ENCODE assay signal across 23 cellular contexts in genomic region chr18:1438458-1438910, GRCh38.
DNase-seq lines count a peak whose midpoint lies in the region; ATAC-seq, FAIRE-seq and TF ChIP-seq lines count a peak whose summit lies in the region.
"Had no signal": no experiment of that assay in that cellular context is flagged by ENCODE, and none has a peak within 500 bp of the region (broad histone marks: within the 10 kb centered on the region; RNA-seq: fewer than 3 reads in every experiment).

No MANE protein-coding gene starts in this region.

- no peak overlapping the region for H3K4me3 ChIP-seq in K562
- H3K4me3 ChIP-seq in neural progenitor cell, result no peak overlapping the region
- H3K4me3 ChIP-seq: A549, Peyer's patch, SJSA1 had no signal

- no TSS peak for BruUV-seq in K562 (replicated peaks; lab: Mats Ljungman, UMichigan)

- H3K27me3 Mint-ChIP-seq in neural progenitor cell (ENCODE audit: insufficient read depth, low read depth), result no peaks in the 10 kb centered on the region
- H3K27me3 Mint-ChIP-seq: IgD-negative memory B cell had no signal

- POLR2A ChIA-PET in K562 (lab: Yijun Ruan, JAX), result interaction anchor here (0.6 to 1.3 kb wide), 4 partner anchors 8 to 451 kb away, joined by 3 to 5 read pairs (median 4); no protein-coding TSS in a partner anchor

- H3K4me3 Mint-ChIP-seq in neural progenitor cell, result no peak overlapping the region
- H3K4me3 Mint-ChIP-seq: H9, IgD-negative memory B cell had no signal

- no peak for FAIRE-seq in K562 (lab: Jason Lieb, UNC)
- FAIRE-seq: A549, GM19239 had no signal

- ATAC-seq in K562 (peak; percentile 87), esophagus mucosa (no peak)
- ATAC-seq: A549 had no signal

- TF ChIP-seq POLR2A in K562 (conservative IDR thresholded peaks at IDR 0.05), result no peak

- CTCF ChIA-PET in K562 (lab: Yijun Ruan, JAX; ENCODE audit: low intra/inter-chr PET ratio), result no interaction called here

- no peaks in the 10 kb centered on the region for H3K36me3 ChIP-seq in K562 (ENCODE audit: control insufficient read depth, insufficient read depth, low read length)
- no peaks in the 10 kb centered on the region for H3K36me3 ChIP-seq in neural progenitor cell
- H3K36me3 ChIP-seq: BE2C, Peyer's patch, SJSA1 had no signal

- no peaks in the 10 kb centered on the region for H3K36me3 Mint-ChIP-seq in neural progenitor cell

- H3K27me3 ChIP-seq in K562 (ENCODE audit: control insufficient read depth in 2 of 2, insufficient read depth in 2 of 2, low read length in 2 of 2), result no peaks in the 10 kb centered on the region
- no peaks in the 10 kb centered on the region for H3K27me3 ChIP-seq in neural progenitor cell
- H3K27me3 ChIP-seq: BE2C, Peyer's patch, SJSA1 had no signal

- H3K9me3 Mint-ChIP-seq in neural progenitor cell, result no peaks in the 10 kb centered on the region
- H3K9me3 Mint-ChIP-seq: H9 had no signal

- in situ Hi-C loops in K562 (cut with MboI), result no loop called here

- WGBS in K562 (ENCODE audit: insufficient coverage, low coverage, missing lambda C conversion rate), result 6% methylated on average over 8 of the region's 8 CpGs

- peak overlapping the region; percentile 1; the same call in 1 of the 2 replicates for H2AFZ ChIP-seq in K562 (ENCODE audit: low read depth, low read length)
- peak overlapping the region; percentile 0 for H2AFZ ChIP-seq in neural progenitor cell (replicated peaks)

- H3K4me1 Mint-ChIP-seq in neural progenitor cell, result no peaks in the 10 kb centered on the region
- H3K4me1 Mint-ChIP-seq: H9, IgD-negative memory B cell had no signal

- no peaks in the 10 kb centered on the region for H3K9me3 ChIP-seq in K562 (replicated peaks; ENCODE audit: control insufficient read depth, insufficient read depth, low read depth, low read length)
- no peaks in the 10 kb centered on the region for H3K9me3 ChIP-seq in neural progenitor cell (ENCODE audit: low read depth)
- H3K9me3 ChIP-seq: A549, BE2C, Peyer's patch, SJSA1 had no signal

- no peak overlapping the region for H3K27ac ChIP-seq in K562 (ENCODE audit: extremely low read depth, low read depth, low read length)
- no peak overlapping the region for H3K27ac ChIP-seq in neural progenitor cell
- H3K27ac ChIP-seq: A549, Peyer's patch, SJSA1 had no signal

- no peaks in the 10 kb centered on the region for H3K9me1 ChIP-seq in K562 (ENCODE audit: control insufficient read depth, insufficient read depth, low read length)

- H3K4me1 ChIP-seq in K562 (replicated peaks in 1 of 2; ENCODE audit: control insufficient read depth in 2 of 2, insufficient read depth in 2 of 2, low read length in 2 of 2) (no peaks in the 10 kb centered on the region; a peak in 1 of 5 replicates), neural progenitor cell (no peaks in the 10 kb centered on the region)
- H3K4me1 ChIP-seq: A549, BE2C, Peyer's patch, SJSA1 had no signal

- H3K9ac ChIP-seq in K562 (ENCODE audit: insufficient read depth in 1 of 2, low read depth in 2 of 2, low read length in 2 of 2), result no peak overlapping the region
- H3K9ac ChIP-seq in neural progenitor cell, result no peak overlapping the region

- no peak overlapping the region for H3K27ac Mint-ChIP-seq in neural progenitor cell
- H3K27ac Mint-ChIP-seq: H9 had no signal

- peak in 1 of 2 experiments; percentile 32; a peak in 1 of 4 replicates for TF ChIP-seq RAD21 in K562 (CRISPR knock-in tag; conservative IDR thresholded peaks at IDR 0.05 in 1 of 2, IDR thresholded peaks at IDR 0.05 in 1 of 2)

- H3K79me2 ChIP-seq in K562 (ENCODE audit: control insufficient read depth, insufficient read depth, low read length), result no peaks in the 10 kb centered on the region
- no peaks in the 10 kb centered on the region for H3K79me2 ChIP-seq in neural progenitor cell (ENCODE audit: low read depth)

- intact Hi-C loops in K562 (cut with micrococcal nuclease), result no loop called here

- TF ChIP-seq EP300 in K562 (IDR thresholded peaks at IDR 0.05; ENCODE audit: low read length), result peak; percentile 59; the same call in 1 of the 2 replicates

- H3F3A ChIP-seq in neural progenitor cell (ENCODE audit: low read depth), result no peaks in the 10 kb centered on the region

- H4K20me1 ChIP-seq in K562 (replicated peaks; ENCODE audit: control insufficient read depth, insufficient read depth, low read length), result no peaks in the 10 kb centered on the region
- no peaks in the 10 kb centered on the region for H4K20me1 ChIP-seq in neural progenitor cell (ENCODE audit: low read depth)

- TF ChIP-seq CTCF in K562 (IDR thresholded peaks at IDR 0.05 in 2 of 3, conservative IDR thresholded peaks at IDR 0.05 in 1 of 3; ENCODE audit: insufficient read depth in 2 of 3, low read depth in 1 of 3, low read length in 3 of 3) (no peak), neural progenitor cell (IDR thresholded peaks at IDR 0.05) (no peak)

- peak overlapping the region; percentile 32; the same call in 1 of the 2 replicates for H3K4me2 ChIP-seq in K562 (ENCODE audit: insufficient read depth, low read length)
- H3K4me2 ChIP-seq in neural progenitor cell, result no peak overlapping the region
- H3K4me2 ChIP-seq: A549 had no signal

- DNase-seq in Daoy (ENCODE audit: low read depth) (peak; percentile 27), M059J (ENCODE audit: low read depth) (peak; percentile 7), K562 (ENCODE audit: extremely low read depth in 1 of 4, low spot score in 3 of 4) (peak in 1 of 4 experiments; percentile 43), neural progenitor cell (ENCODE audit: low spot score) (no peak), glomerular visceral epithelial cell (ENCODE audit: extremely low spot score) (no peak)
- DNase-seq in activated CD4-positive, alpha-beta T cell treated with anti-CD3 and anti-CD28 coated beads, Interleukin-2, amount 50 U/mL, for 48 hours, result no peak
- DNase-seq: BE2C; H9; Karpas-422; MM.1S; NCI-H1048; NCI-H1417 treated with DMSO at 0.1 percent for 48 hours; NCI-H187 treated with DMSO at 0.1 percent for 48 hours; NCI-H2107; NCI-H510A; NCI-H748 treated with DMSO at 0.1 percent for 48 hours; NK-92 treated with Interleukin-12 subunit alpha and Interleukin-12 subunit beta, amount 100 ng/mL, for 24 hours; Peyer's patch had no signal

TF ChIP-seq in K562, 482 proteins besides CTCF, POLR2A, EP300 and RAD21 (continues in another document):
- TF ChIP-seq SMARCA4 (IDR thresholded peaks at IDR 0.05), result peak; percentile 42; the same call in 1 of the 2 replicates
- no peak for TF ChIP-seq HMGXB4 (CRISPR knock-in tag; IDR thresholded peaks at IDR 0.05)
- TF ChIP-seq ZNF175 (CRISPR knock-in tag; IDR thresholded peaks at IDR 0.05; ENCODE audit: low read depth), result 0 out of 2 replicates have a peak, but pooled peaks have one; percentile 75
- peak; percentile 94 for TF ChIP-seq IRF9 (tag; IDR thresholded peaks at IDR 0.05)
- 0 out of 2 replicates have a peak, but pooled peaks have one; percentile 35 for TF ChIP-seq HBP1 (CRISPR knock-in tag; IDR thresholded peaks at IDR 0.05)
- no peak for TF ChIP-seq ZNF274 (IDR thresholded peaks at IDR 0.05; ENCODE audit: borderline replicate concordance, low read depth, low read length)
- peak in 1 of 2 experiments; percentile 38; a peak in 1 of 4 replicates for TF ChIP-seq UBTF (IDR thresholded peaks at IDR 0.05; ENCODE audit: borderline replicate concordance in 1 of 2, low read depth in 2 of 2, low read length in 2 of 2)

Comparison
In these comparisons a context has a peak if more than half of its experiments do, and no peak if none do; other contexts are left out.
1. DNase-seq: peak in Daoy (single experiment) and M059J (single experiment); none in neural progenitor cell (single experiment), glomerular visceral epithelial cell (single experiment) and activated CD4-positive, alpha-beta T cell treated with anti-CD3 and anti-CD28 coated beads, Interleukin-2, amount 50 U/mL, for 48 hours (0 of 2).